ENCODE assay signal across 15 cellular contexts in the genomic region with DNA sequence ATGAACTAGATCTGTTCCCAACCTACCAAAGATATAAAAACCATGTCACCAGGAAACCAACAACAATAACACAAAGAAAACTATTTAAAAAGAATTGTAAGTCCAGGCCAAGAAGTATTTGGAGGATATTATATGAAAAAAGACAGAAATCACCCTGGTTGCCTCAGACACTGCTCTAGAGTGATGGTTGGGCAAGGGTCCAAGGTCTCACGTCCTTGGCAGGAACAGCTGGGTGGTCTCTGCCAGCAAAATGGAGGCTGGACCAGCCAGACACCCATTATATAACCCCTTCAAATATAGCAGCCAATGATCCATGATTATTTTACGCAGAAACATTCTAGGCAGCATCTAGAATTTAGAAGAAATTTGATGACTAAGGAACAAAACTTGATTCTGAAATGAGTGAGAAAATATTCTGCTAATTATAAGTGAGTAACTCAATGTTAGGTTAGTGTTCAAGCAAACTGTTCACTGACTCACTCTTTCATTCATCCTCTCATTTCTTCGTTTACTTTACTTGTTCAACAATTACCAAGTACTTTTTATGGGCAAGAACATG. TPM values are rescaled to one million over a fixed set of nuclear protein-coding genes. Genes with fewer than 3 reads are reported as not detected.
A peak's percentile ranks its signal among the peaks of the same experiment; 100 is the strongest.
DNase-seq lines count a peak whose midpoint lies in the region; ATAC-seq and TF ChIP-seq lines count a peak whose summit lies in the region.
"Had no signal": no experiment of that assay in that cellular context is flagged by ENCODE, and none has a peak within 500 bp of the region (broad histone marks: within the 10 kb centered on the region; RNA-seq: fewer than 3 reads in every experiment).

No MANE protein-coding gene starts in this region.

- no peaks in the 10 kb centered on the region for H3K4me1 ChIP-seq in lower lobe of right lung
- peaks cover 9 to 21% of the 10 kb centered on the region in 2 donors for H3K4me1 ChIP-seq in thoracic aorta (ENCODE audit: control insufficient read depth in 1 of 2, low read depth in 2 of 2)
- H3K4me1 ChIP-seq: SJCRH30 had no signal

- H3K4me3 Mint-ChIP-seq in brain = no peak overlapping the region

- peaks cover 33% of the 10 kb centered on the region for H3K36me3 Mint-ChIP-seq in brain

- H3K27ac ChIP-seq in lower lobe of right lung = peak overlapping the region; percentile 43
- H3K27ac ChIP-seq in thoracic aorta = peak overlapping the region; percentile 63 to 72
- H3K27ac ChIP-seq: KMS-11, SJCRH30 had no signal

- H3K4me1 Mint-ChIP-seq in brain = peaks cover 28% of the 10 kb centered on the region

- peaks cover 0 to 2% (median 0%) of the 10 kb centered on the region in 5 experiments for H3K9me3 Mint-ChIP-seq in brain

- no peaks in the 10 kb centered on the region for H3K27me3 Mint-ChIP-seq in brain

- H3K27ac Mint-ChIP-seq in brain = peak overlapping the region in 4 of 5 experiments; percentile 6 to 84 (median 32)

- TF ChIP-seq CTCF in brain (conservative IDR thresholded peaks at IDR 0.05) (no peak), lower lobe of right lung (IDR thresholded peaks at IDR 0.05) (no peak), thoracic aorta (IDR thresholded peaks at IDR 0.05) (no peak)

- no peak for DNase-seq in activated CD4-positive, CD25-positive, alpha-beta regulatory T cell treated with anti-CD3 and anti-CD28 coated beads, Interleukin-2, amount 50 U/mL, for 72 hours
- no peak for DNase-seq in lower lobe of right lung
- no peak for DNase-seq in thoracic aorta (ENCODE audit: low spot score)
- DNase-seq in dermis blood vessel endothelial cell = no peak
- DNase-seq: C1 segment of cervical spinal cord, EL, MG63, NCI-H187 treated with DMSO at 0.1 percent for 48 hours, NCI-H82, SJCRH30 had no signal

- H3K9me3 ChIP-seq in lower lobe of right lung (no peaks in the 10 kb centered on the region), thoracic aorta (no peaks in the 10 kb centered on the region)
- H3K9me3 ChIP-seq: MG63, SJCRH30 had no signal

- H3K4me3 ChIP-seq in lower lobe of right lung (no peak overlapping the region), thoracic aorta (no peak overlapping the region)
- H3K4me3 ChIP-seq: MG63, SJCRH30 had no signal

- H3K27me3 ChIP-seq in lower lobe of right lung (ENCODE audit: low read depth) (no peaks in the 10 kb centered on the region), thoracic aorta (replicated peaks; ENCODE audit: insufficient read depth) (no peaks in the 10 kb centered on the region)
- H3K27me3 ChIP-seq: MG63, SJCRH30 had no signal

- H3K36me3 ChIP-seq in lower lobe of right lung = no peaks in the 10 kb centered on the region
- H3K36me3 ChIP-seq in thoracic aorta = peaks cover 4% of the 10 kb centered on the region
- H3K36me3 ChIP-seq: MG63, SJCRH30 had no signal

- peak; percentile 21 to 25 for ATAC-seq in activated CD4-positive, CD25-positive, alpha-beta regulatory T cell treated with anti-CD3 and anti-CD28 coated beads, Interleukin-2, amount 50 U/mL, for 24 hours
- no peak for ATAC-seq in lower lobe of right lung
- ATAC-seq in thoracic aorta (ENCODE audit: insufficient number of reproducible peaks, low FRiP score, low read depth) = no peak
- ATAC-seq in GM18909 (IDR thresholded peaks at IDR 0.05; ENCODE audit: poor library complexity, unreplicated experiment) = no peak
- ATAC-seq in GM18519 (IDR thresholded peaks at IDR 0.05; ENCODE audit: low FRiP score, unreplicated experiment) = no peak

- intact Hi-C loops in lower lobe of right lung (cut with DNase I) = no loop called here

RNA-seq across cellular contexts. Expression of a gene that starts 35.4 kb away (rescaled TPM):
- polyA plus RNA-seq in brain (ENCODE audit: insufficient read depth, low read depth, low replicate concordance) = 16.4 TPM
- total RNA-seq in lower lobe of right lung (22.5 TPM), thoracic aorta (10 to 100 TPM; 10.4 to 17.1 TPM), dermis blood vessel endothelial cell (43.2 and 63.1 TPM in 2 replicates)

RNA-seq across cellular contexts. Expression of a gene that starts 39.4 kb away (rescaled TPM):
- polyA plus RNA-seq in brain (ENCODE audit: insufficient read depth, low read depth, low replicate concordance) = 60.9 TPM
- total RNA-seq in lower lobe of right lung (58.0 TPM), thoracic aorta (10 to 100 TPM; 33.3 to 54.7 TPM), dermis blood vessel endothelial cell (58.5 and 91.5 TPM in 2 replicates)

Comparison
In these comparisons a context has a peak if more than half of its experiments do, and no peak if none do; other contexts are left out.
1. ATAC-seq: peak in activated CD4-positive, CD25-positive, alpha-beta regulatory T cell treated with anti-CD3 and anti-CD28 coated beads, Interleukin-2, amount 50 U/mL, for 24 hours (2 of 2); none in lower lobe of right lung (0 of 2), thoracic aorta (single experiment), GM18909 (single experiment) and GM18519 (single experiment).